Comparison of ENCODE assay signal across 1 cellular context in the genomic region with DNA sequence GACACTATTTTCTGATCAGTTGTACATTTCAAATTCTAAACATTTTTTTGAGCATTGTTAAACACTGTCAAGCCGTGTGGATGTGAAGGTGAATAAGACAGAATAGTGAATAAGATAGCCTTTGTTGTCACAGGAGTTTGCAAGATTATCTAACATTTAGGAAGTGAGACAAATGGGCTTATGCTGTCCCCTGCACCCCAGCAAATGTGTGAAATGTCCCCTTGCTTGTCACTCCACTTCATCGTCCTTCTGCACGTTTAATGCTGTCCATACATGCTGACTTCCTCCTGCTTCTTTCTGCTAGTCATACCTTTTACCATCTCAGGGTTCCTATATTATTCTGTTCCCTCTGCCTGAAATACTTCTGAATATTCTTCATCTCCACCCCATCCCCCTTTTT.
TF ChIP-seq lines count a peak whose summit lies in the region.

No MANE protein-coding gene starts in this region.

TF ChIP-seq in IMR-90, 13 proteins besides CTCF, POLR2A, EP300 and RAD21 (continued from another document):
- TF ChIP-seq USF2 (IDR thresholded peaks at IDR 0.05; ENCODE audit: low read depth, low read length): no peak
